In the genomic region with DNA sequence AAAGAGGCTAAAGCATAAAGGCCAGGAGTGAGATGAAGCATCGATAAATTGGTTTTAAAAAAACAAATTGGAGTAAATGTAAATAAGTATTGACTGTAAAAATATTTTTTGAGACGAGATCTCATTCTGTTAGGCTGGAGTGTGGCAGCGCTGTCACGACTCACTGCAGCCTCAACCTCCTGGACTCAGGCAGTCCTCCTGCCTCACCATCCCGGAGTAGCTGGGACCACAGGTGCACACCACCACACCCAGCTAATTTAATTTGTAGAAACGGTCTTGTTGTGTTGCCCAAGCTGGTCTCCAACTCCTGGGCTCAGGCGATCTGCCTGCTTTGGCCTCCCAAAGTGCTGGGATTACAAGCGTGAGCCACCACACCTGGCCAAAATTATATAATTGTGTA, we compare ENCODE assay signal across 19 cellular contexts. TPM values are rescaled to one million over a fixed set of nuclear protein-coding genes. Genes with fewer than 3 reads are reported as not detected.
DNase-seq lines count a peak whose midpoint lies in the region; ATAC-seq and TF ChIP-seq lines count a peak whose summit lies in the region.
"Had no signal": no experiment of that assay in that cellular context is flagged by ENCODE, and none has a peak within 500 bp of the region (broad histone marks: within the 10 kb centered on the region; RNA-seq: fewer than 3 reads in every experiment).

No MANE protein-coding gene starts in this region.

- H3K4me3 ChIP-seq in NB4 (ENCODE audit: low read depth, low read length), result no peak overlapping the region
- H3K4me3 ChIP-seq: gastroesophageal sphincter, mucosa of descending colon, Peyer's patch, upper lobe of left lung had no signal

- H3K36me3 Mint-ChIP-seq in activated naive CD8-positive, alpha-beta T cell treated with anti-CD3 and anti-CD28 coated beads for 36 hours, result peaks cover 64% of the 10 kb centered on the region
- H3K36me3 Mint-ChIP-seq in activated naive CD8-positive, alpha-beta T cell treated with anti-CD3 and anti-CD28 coated beads, Interleukin-2, amount 50 U/mL, for 24 hours (ENCODE audit: low read depth), result peaks cover 59% of the 10 kb centered on the region
- peaks cover 96% of the 10 kb centered on the region for H3K36me3 Mint-ChIP-seq in stimulated activated effector memory CD8-positive, alpha-beta T cell treated with anti-CD3 and anti-CD28 coated beads, Interleukin-12 subunit alpha, Interleukin-12 subunit beta, amount 100 ng/mL, for 72 hours

- peaks cover 59% of the 10 kb centered on the region for H3K4me1 Mint-ChIP-seq in activated naive CD8-positive, alpha-beta T cell treated with anti-CD3 and anti-CD28 coated beads for 36 hours
- peaks cover 70% of the 10 kb centered on the region for H3K4me1 Mint-ChIP-seq in activated naive CD8-positive, alpha-beta T cell treated with anti-CD3 and anti-CD28 coated beads, Interleukin-2, amount 50 U/mL, for 24 hours
- H3K4me1 Mint-ChIP-seq in stimulated activated effector memory CD8-positive, alpha-beta T cell treated with anti-CD3 and anti-CD28 coated beads, Interleukin-12 subunit alpha, Interleukin-12 subunit beta, amount 100 ng/mL, for 72 hours, result peaks cover 71% of the 10 kb centered on the region

- no peak for TF ChIP-seq CTCF in NB4 (IDR thresholded peaks at IDR 0.05; ENCODE audit: low read depth, low read length)

- peak; percentile 4 for TF ChIP-seq POLR2A in NB4 (IDR thresholded peaks at IDR 0.05; ENCODE audit: extremely low read depth, insufficient read length)

- H3K4me3 Mint-ChIP-seq in activated naive CD8-positive, alpha-beta T cell treated with anti-CD3 and anti-CD28 coated beads for 36 hours, result no peak overlapping the region
- H3K4me3 Mint-ChIP-seq in activated naive CD8-positive, alpha-beta T cell treated with anti-CD3 and anti-CD28 coated beads, Interleukin-2, amount 50 U/mL, for 24 hours, result no peak overlapping the region
- no peak overlapping the region for H3K4me3 Mint-ChIP-seq in stimulated activated effector memory CD8-positive, alpha-beta T cell treated with anti-CD3 and anti-CD28 coated beads, Interleukin-12 subunit alpha, Interleukin-12 subunit beta, amount 100 ng/mL, for 72 hours
- H3K4me3 Mint-ChIP-seq: immature natural killer cell; T-helper 1 cell treated with Interleukin-12 subunit alpha and Interleukin-12 subunit beta and Interleukin-4 antibody, amounts not matched to agents 30 μg/mL and 1 μg/mL, for 36 hours had no signal

- H3K27me3 Mint-ChIP-seq in activated naive CD8-positive, alpha-beta T cell treated with anti-CD3 and anti-CD28 coated beads for 36 hours, result no peaks in the 10 kb centered on the region
- H3K27me3 Mint-ChIP-seq in activated naive CD8-positive, alpha-beta T cell treated with anti-CD3 and anti-CD28 coated beads, Interleukin-2, amount 50 U/mL, for 24 hours, result no peaks in the 10 kb centered on the region

- peak overlapping the region; percentile 21 for H3K27ac Mint-ChIP-seq in activated naive CD8-positive, alpha-beta T cell treated with anti-CD3 and anti-CD28 coated beads for 36 hours
- H3K27ac Mint-ChIP-seq in activated naive CD8-positive, alpha-beta T cell treated with anti-CD3 and anti-CD28 coated beads, Interleukin-2, amount 50 U/mL, for 24 hours, result no peak overlapping the region
- peak overlapping the region; percentile 57 for H3K27ac Mint-ChIP-seq in stimulated activated effector memory CD8-positive, alpha-beta T cell treated with anti-CD3 and anti-CD28 coated beads, Interleukin-12 subunit alpha, Interleukin-12 subunit beta, amount 100 ng/mL, for 72 hours
- H3K27ac Mint-ChIP-seq: T-helper 1 cell treated with Interleukin-12 subunit alpha and Interleukin-12 subunit beta and Interleukin-4 antibody, amounts not matched to agents 30 μg/mL and 1 μg/mL, for 36 hours had no signal

- ATAC-seq in activated naive CD8-positive, alpha-beta T cell treated with anti-CD3 and anti-CD28 coated beads, Interleukin-2, amount 50 U/mL, for 24 hours, result no peak
- no peak for ATAC-seq in stimulated activated effector memory CD8-positive, alpha-beta T cell treated with anti-CD3 and anti-CD28 coated beads, Interleukin-12 subunit alpha, Interleukin-12 subunit beta, amount 100 ng/mL, for 72 hours
- no peak for ATAC-seq in HG02588 (IDR thresholded peaks at IDR 0.05; ENCODE audit: unreplicated experiment)
- no peak for ATAC-seq in HG03520 (IDR thresholded peaks at IDR 0.05; ENCODE audit: unreplicated experiment)
- ATAC-seq: gastroesophageal sphincter, mucosa of descending colon had no signal

- no peaks in the 10 kb centered on the region for H3K9me3 Mint-ChIP-seq in activated naive CD8-positive, alpha-beta T cell treated with anti-CD3 and anti-CD28 coated beads for 36 hours
- H3K9me3 Mint-ChIP-seq in activated naive CD8-positive, alpha-beta T cell treated with anti-CD3 and anti-CD28 coated beads, Interleukin-2, amount 50 U/mL, for 24 hours, result no peaks in the 10 kb centered on the region
- H3K9me3 Mint-ChIP-seq in stimulated activated effector memory CD8-positive, alpha-beta T cell treated with anti-CD3 and anti-CD28 coated beads, Interleukin-12 subunit alpha, Interleukin-12 subunit beta, amount 100 ng/mL, for 72 hours, result no peaks in the 10 kb centered on the region
- H3K9me3 Mint-ChIP-seq: immature natural killer cell; T-helper 1 cell treated with Interleukin-12 subunit alpha and Interleukin-12 subunit beta and Interleukin-4 antibody, amounts not matched to agents 30 μg/mL and 1 μg/mL, for 36 hours had no signal

- no peak for DNase-seq in activated naive CD8-positive, alpha-beta T cell treated with anti-CD3 and anti-CD28 coated beads for 36 hours
- no peak for DNase-seq in activated naive CD8-positive, alpha-beta T cell treated with anti-CD3 and anti-CD28 coated beads, Interleukin-2, amount 50 U/mL, for 24 hours
- DNase-seq in NB4 (ENCODE audit: low read depth), result peak; percentile 58
- DNase-seq in cerebellar cortex (ENCODE audit: low spot score), result peak; percentile 56
- peak in 1 of 2 donors; percentile 52 for DNase-seq in stimulated activated effector memory CD8-positive, alpha-beta T cell treated with anti-CD3 and anti-CD28 coated beads, Interleukin-12 subunit alpha, Interleukin-12 subunit beta, amount 100 ng/mL, for 72 hours (ENCODE audit: low spot score in 2 of 2)
- no peak for DNase-seq in GF-D8 (lab: John Stamatoyannopoulos, UW)
- DNase-seq: activated CD4-positive, alpha-beta T cell treated with anti-CD3 and anti-CD28 coated beads for 48 hours; activated effector memory CD4-positive, alpha-beta T cell treated with Interleukin-2 at 50 U/mL for 16 hours; DMS79; MM.1S; mucosa of descending colon; NCI-H510A; Peyer's patch; upper lobe of left lung had no signal

RNA-seq across cellular contexts. Expression of gene HNRNPA2B1, which starts 17.8 kb away (rescaled TPM):
- 100 to 1,000 TPM; 968 to 975 TPM for total RNA-seq in activated naive CD8-positive, alpha-beta T cell treated with anti-CD3 and anti-CD28 coated beads for 36 hours

RNA-seq across cellular contexts. Expression of gene CBX3, which starts 18.8 kb away (rescaled TPM):
- 100 to 1,000 TPM; 366 to 370 TPM for total RNA-seq in activated naive CD8-positive, alpha-beta T cell treated with anti-CD3 and anti-CD28 coated beads for 36 hours

RNA-seq across cellular contexts. Expression of gene NFE2L3, which starts 30.7 kb away (rescaled TPM):
- total RNA-seq in activated naive CD8-positive, alpha-beta T cell treated with anti-CD3 and anti-CD28 coated beads for 36 hours, result 10 to 100 TPM; 35.2 to 35.3 TPM

Comparison
In these comparisons a context has a peak if more than half of its experiments do, and no peak if none do; other contexts are left out.
1. DNase-seq: peak in NB4 (single experiment) and cerebellar cortex (single experiment); none in activated naive CD8-positive, alpha-beta T cell treated with anti-CD3 and anti-CD28 coated beads for 36 hours (single experiment), activated naive CD8-positive, alpha-beta T cell treated with anti-CD3 and anti-CD28 coated beads, Interleukin-2, amount 50 U/mL, for 24 hours (single experiment) and GF-D8 (single experiment).